2 cellular contexts compared by ENCODE assay signal in the genomic region with DNA sequence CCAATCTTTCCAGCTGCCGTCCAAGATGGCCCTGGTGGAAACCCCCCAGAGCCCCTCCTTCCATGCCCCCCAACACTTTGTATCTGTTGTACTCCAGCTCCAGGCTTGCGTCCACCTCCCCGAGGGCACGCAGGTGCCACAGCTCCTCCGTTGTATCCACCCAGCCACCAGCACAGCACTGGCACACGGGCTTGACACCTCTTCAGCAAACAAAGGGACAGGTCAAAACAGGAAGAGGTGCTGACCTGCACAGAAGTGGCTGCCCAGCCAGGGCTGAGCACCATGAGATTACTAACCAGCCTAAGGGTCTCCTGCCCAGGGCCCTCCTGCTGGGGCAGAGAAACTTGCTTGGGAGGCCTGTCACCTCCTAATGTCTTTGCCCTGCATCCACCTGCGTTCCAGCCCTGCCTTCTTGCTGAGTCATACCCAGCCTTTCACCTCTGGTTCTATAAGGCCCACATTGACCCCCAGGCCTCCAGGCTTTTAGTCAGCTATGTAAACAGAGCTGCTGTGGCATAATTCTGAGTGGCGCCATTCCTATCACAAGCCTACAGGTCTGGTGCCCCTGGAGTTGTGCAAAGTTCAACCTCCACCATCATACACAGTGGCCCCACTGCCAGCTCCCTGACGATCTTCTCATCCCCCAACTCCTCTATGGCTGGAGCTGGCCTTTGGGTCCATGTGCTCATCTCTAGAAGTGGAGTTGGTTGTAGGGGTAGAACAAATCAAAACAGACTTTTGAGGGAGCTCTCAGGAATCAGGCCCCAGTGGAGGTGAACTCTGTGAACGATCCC.
TF ChIP-seq lines count a peak whose summit lies in the region.

No MANE protein-coding gene starts in this region.

TF ChIP-seq in IMR-90, 13 proteins besides CTCF, POLR2A, EP300 and RAD21:
- TF ChIP-seq RFX5 (IDR thresholded peaks at IDR 0.05; ENCODE audit: low read depth, low read length) (no peak), MAZ (IDR thresholded peaks at IDR 0.05; ENCODE audit: borderline replicate concordance, low read depth, low read length) (no peak), RCOR1 (IDR thresholded peaks at IDR 0.05; ENCODE audit: insufficient replicate concordance, low read length) (no peak), NFE2L2 (IDR thresholded peaks at IDR 0.05; ENCODE audit: low read depth, low read length) (peak; percentile 60)
- TF ChIP-seq, protein P1, sequence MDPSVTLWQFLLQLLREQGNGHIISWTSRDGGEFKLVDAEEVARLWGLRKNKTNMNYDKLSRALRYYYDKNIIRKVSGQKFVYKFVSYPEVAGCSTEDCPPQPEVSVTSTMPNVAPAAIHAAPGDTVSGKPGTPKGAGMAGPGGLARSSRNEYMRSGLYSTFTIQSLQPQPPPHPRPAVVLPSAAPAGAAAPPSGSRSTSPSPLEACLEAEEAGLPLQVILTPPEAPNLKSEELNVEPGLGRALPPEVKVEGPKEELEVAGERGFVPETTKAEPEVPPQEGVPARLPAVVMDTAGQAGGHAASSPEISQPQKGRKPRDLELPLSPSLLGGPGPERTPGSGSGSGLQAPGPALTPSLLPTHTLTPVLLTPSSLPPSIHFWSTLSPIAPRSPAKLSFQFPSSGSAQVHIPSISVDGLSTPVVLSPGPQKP (IDR thresholded peaks at IDR 0.05; ENCODE audit: borderline replicate concordance, low read depth, low read length) = no peak

TF ChIP-seq in K562, 482 proteins besides CTCF, POLR2A, EP300 and RAD21:
- TF ChIP-seq, protein P2, sequence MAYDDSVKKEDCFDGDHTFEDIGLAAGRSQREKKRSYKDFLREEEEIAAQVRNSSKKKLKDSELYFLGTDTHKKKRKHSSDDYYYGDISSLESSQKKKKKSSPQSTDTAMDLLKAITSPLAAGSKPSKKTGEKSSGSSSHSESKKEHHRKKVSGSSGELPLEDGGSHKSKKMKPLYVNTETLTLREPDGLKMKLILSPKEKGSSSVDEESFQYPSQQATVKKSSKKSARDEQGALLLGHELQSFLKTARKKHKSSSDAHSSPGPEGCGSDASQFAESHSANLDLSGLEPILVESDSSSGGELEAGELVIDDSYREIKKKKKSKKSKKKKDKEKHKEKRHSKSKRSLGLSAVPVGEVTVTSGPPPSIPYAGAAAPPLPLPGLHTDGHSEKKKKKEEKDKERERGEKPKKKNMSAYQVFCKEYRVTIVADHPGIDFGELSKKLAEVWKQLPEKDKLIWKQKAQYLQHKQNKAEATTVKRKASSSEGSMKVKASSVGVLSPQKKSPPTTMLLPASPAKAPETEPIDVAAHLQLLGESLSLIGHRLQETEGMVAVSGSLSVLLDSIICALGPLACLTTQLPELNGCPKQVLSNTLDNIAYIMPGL (CRISPR knock-in tag; IDR thresholded peaks at IDR 0.05) = no peak
- peak; percentile 62 for TF ChIP-seq MAFF (IDR thresholded peaks at IDR 0.05; ENCODE audit: low read length)
- peak; percentile 61; the same call in 1 of the 2 replicates for TF ChIP-seq MAFK (IDR thresholded peaks at IDR 0.05; ENCODE audit: low read length)
- peak; percentile 79 for TF ChIP-seq NFE2 (IDR thresholded peaks at IDR 0.05; ENCODE audit: low read depth)
- no peak for TF ChIP-seq ZNF431 (CRISPR knock-in tag; IDR thresholded peaks at IDR 0.05)
- TF ChIP-seq MAFG (tag; conservative IDR thresholded peaks at IDR 0.05) = peak; percentile 75
- peak; percentile 74 for TF ChIP-seq C11orf30 (IDR thresholded peaks at IDR 0.05; ENCODE audit: low read depth)
- peak in 1 of 2 experiments; percentile 52; a peak in 2 of 4 replicates for TF ChIP-seq FOXA3 (CRISPR knock-in tag; conservative IDR thresholded peaks at IDR 0.05 in 1 of 2, IDR thresholded peaks at IDR 0.05 in 1 of 2)
- TF ChIP-seq ZNF316 (IDR thresholded peaks at IDR 0.05) = peak; percentile 80
